ENCODE assay signal across 8 cellular contexts in the genomic region with DNA sequence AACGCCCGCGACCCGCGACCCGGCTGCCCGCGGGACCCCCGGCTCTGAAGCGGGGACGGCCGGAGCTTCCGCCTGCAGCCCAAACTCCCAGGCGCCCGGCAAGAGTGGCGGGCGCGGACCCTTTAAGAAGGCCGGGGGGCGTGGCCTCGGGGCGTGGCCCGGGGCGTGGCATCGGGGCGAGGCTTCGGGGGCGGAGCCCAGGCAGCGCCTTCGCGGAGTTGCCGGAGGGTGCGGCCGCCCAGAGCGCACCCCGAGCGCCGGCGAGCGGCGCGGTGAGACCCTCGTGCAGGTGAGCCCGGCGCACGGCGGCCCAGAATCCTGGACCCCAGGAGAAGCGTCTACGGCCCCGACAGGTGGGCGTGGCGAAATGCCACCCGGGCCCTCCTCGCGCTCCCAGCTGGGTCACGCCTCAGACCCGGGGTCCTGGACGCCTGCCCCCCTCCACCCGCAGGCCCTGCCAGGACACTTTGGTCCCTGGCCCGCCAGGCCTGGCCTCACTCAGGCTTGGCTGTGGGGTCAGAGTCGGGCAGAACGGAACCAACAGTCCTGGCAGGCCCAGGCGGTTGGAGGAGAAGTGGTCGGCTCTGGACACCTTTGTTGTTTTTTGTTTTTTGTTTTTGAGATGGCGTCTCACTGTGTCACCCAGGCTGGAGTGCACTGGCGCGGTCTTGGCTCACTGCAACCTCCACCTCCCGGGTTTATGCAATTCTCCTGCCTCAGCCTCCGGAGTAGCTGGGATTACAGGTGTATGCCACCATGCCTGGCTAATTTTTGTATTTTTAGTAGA. TPM values are rescaled to one million over a fixed set of nuclear protein-coding genes. Genes with fewer than 3 reads are reported as not detected.
DNase-seq lines count a peak whose midpoint lies in the region; ATAC-seq and TF ChIP-seq lines count a peak whose summit lies in the region.

No MANE protein-coding gene starts in this region.

- H3K4me2 ChIP-seq in PC-9 (peak overlapping the region; percentile 96), neural cell (ENCODE audit: low read length) (no peak overlapping the region)

- no peaks in the 10 kb centered on the region for H3K36me3 Mint-ChIP-seq in CD8-positive, alpha-beta memory T cell
- H3K36me3 Mint-ChIP-seq in activated T-helper 1 cell treated with anti-CD3 and anti-CD28 coated beads, Interleukin-12 subunit alpha, Interleukin-12 subunit beta, Interleukin-2, Interleukin-4 antibody, amounts not matched to agents 30 ng/mL and 10 ng/mL and 1 ng/mL, durations not matched to agents 14 hours and 24 hours and 36 hours (ENCODE audit: low read depth), result no peaks in the 10 kb centered on the region
- no peaks in the 10 kb centered on the region for H3K36me3 Mint-ChIP-seq in stimulated activated naive CD8-positive, alpha-beta T cell treated with anti-CD3 and anti-CD28 coated beads, Interleukin-15, Interleukin-2, amounts not matched to agents 100 ng/mL and 50 ng/mL, for 24 hours (ENCODE audit: low read depth)

- H2AFZ ChIP-seq in PC-9 (peak overlapping the region; percentile 82), neural cell (ENCODE audit: low read depth, low read length) (no peak overlapping the region)

- H3K27me3 ChIP-seq in CD8-positive, alpha-beta memory T cell (ENCODE audit: insufficient read depth, low read length, poor library complexity, severe bottlenecking), result peaks cover 21% of the 10 kb centered on the region
- H3K27me3 ChIP-seq in HL-60 (ENCODE audit: insufficient read depth, poor library complexity, severe bottlenecking) (peaks cover 33% of the 10 kb centered on the region), PC-9 (ENCODE audit: insufficient read depth, low read depth) (no peaks in the 10 kb centered on the region), neural cell (ENCODE audit: insufficient read depth, low read depth, low read length) (peaks cover 23% of the 10 kb centered on the region)

- ATAC-seq in GM19397 (IDR thresholded peaks at IDR 0.05; ENCODE audit: unreplicated experiment), result peak; percentile 59

- TF ChIP-seq CTCF in HL-60 (IDR thresholded peaks at IDR 0.05; ENCODE audit: insufficient read depth, low read length), result no peak
- no peak for TF ChIP-seq CTCF in PC-9 (conservative IDR thresholded peaks at IDR 0.05)
- TF ChIP-seq CTCF in fibroblast of the aortic adventitia (IDR thresholded peaks at IDR 0.05; ENCODE audit: insufficient read depth, low read length), result no peak
- TF ChIP-seq CTCF in neural cell (IDR thresholded peaks at IDR 0.05; ENCODE audit: poor library complexity, severe bottlenecking), result peak; percentile 42

- no peaks in the 10 kb centered on the region for H3K79me2 ChIP-seq in PC-9 (ENCODE audit: low read depth)
- H3K79me2 ChIP-seq in neural cell (replicated peaks; ENCODE audit: insufficient read depth, low read length), result no peaks in the 10 kb centered on the region

- H3F3A ChIP-seq in PC-9 (ENCODE audit: insufficient read depth, low read depth) (peaks cover 35% of the 10 kb centered on the region), neural cell (ENCODE audit: insufficient read depth, low read length, poor library complexity, severe bottlenecking) (no peaks in the 10 kb centered on the region)

- peaks cover 0 to 24% (median 2%) of the 10 kb centered on the region in 3 donors for H3K4me1 Mint-ChIP-seq in CD8-positive, alpha-beta memory T cell
- no peaks in the 10 kb centered on the region for H3K4me1 Mint-ChIP-seq in activated T-helper 1 cell treated with anti-CD3 and anti-CD28 coated beads, Interleukin-12 subunit alpha, Interleukin-12 subunit beta, Interleukin-2, Interleukin-4 antibody, amounts not matched to agents 30 ng/mL and 10 ng/mL and 1 ng/mL, durations not matched to agents 14 hours and 24 hours and 36 hours (ENCODE audit: low read depth)
- peaks cover 41% of the 10 kb centered on the region for H3K4me1 Mint-ChIP-seq in stimulated activated naive CD8-positive, alpha-beta T cell treated with anti-CD3 and anti-CD28 coated beads, Interleukin-15, Interleukin-2, amounts not matched to agents 100 ng/mL and 50 ng/mL, for 24 hours (ENCODE audit: low read depth)

- no peak for TF ChIP-seq EP300 in neural cell (conservative IDR thresholded peaks at IDR 0.05; ENCODE audit: poor library complexity, severe bottlenecking)

- no peaks in the 10 kb centered on the region for H3K36me3 ChIP-seq in CD8-positive, alpha-beta memory T cell (ENCODE audit: insufficient read depth, low read length)
- H3K36me3 ChIP-seq in PC-9 (ENCODE audit: low read depth), result no peaks in the 10 kb centered on the region
- H3K36me3 ChIP-seq in neural cell (ENCODE audit: insufficient read depth, low read length), result no peaks in the 10 kb centered on the region

- H3K27me3 Mint-ChIP-seq in CD8-positive, alpha-beta memory T cell, result peaks cover 9 to 22% of the 10 kb centered on the region in 2 donors
- peaks cover 25% of the 10 kb centered on the region for H3K27me3 Mint-ChIP-seq in activated T-helper 1 cell treated with anti-CD3 and anti-CD28 coated beads, Interleukin-12 subunit alpha, Interleukin-12 subunit beta, Interleukin-2, Interleukin-4 antibody, amounts not matched to agents 30 ng/mL and 10 ng/mL and 1 ng/mL, durations not matched to agents 14 hours and 24 hours and 36 hours (ENCODE audit: insufficient read depth)
- peaks cover 22% of the 10 kb centered on the region for H3K27me3 Mint-ChIP-seq in stimulated activated naive CD8-positive, alpha-beta T cell treated with anti-CD3 and anti-CD28 coated beads, Interleukin-15, Interleukin-2, amounts not matched to agents 100 ng/mL and 50 ng/mL, for 24 hours

- peak overlapping the region in 1 of 8 donors; percentile 65 for H3K27ac Mint-ChIP-seq in CD8-positive, alpha-beta memory T cell
- H3K27ac Mint-ChIP-seq in activated T-helper 1 cell treated with anti-CD3 and anti-CD28 coated beads, Interleukin-12 subunit alpha, Interleukin-12 subunit beta, Interleukin-2, Interleukin-4 antibody, amounts not matched to agents 30 ng/mL and 10 ng/mL and 1 ng/mL, durations not matched to agents 14 hours and 24 hours and 36 hours, result no peak overlapping the region
- H3K27ac Mint-ChIP-seq in stimulated activated naive CD8-positive, alpha-beta T cell treated with anti-CD3 and anti-CD28 coated beads, Interleukin-15, Interleukin-2, amounts not matched to agents 100 ng/mL and 50 ng/mL, for 24 hours, result no peak overlapping the region

- CTCF ChIA-PET in CD8-positive, alpha-beta memory T cell (lab: Charles Lee), result interaction anchor here (1.0 to 1.8 kb wide), 3 partner anchors 45 to 76 kb away, joined by 3 to 9 read pairs (median 3); no protein-coding TSS in a partner anchor
- CTCF ChIA-PET in PC-9 (lab: Charles Lee), result no interaction called here

- H3K9me2 ChIP-seq in PC-9 (ENCODE audit: insufficient read depth), result no peaks in the 10 kb centered on the region
- no peaks in the 10 kb centered on the region for H3K9me2 ChIP-seq in neural cell (ENCODE audit: insufficient read depth, low read length)

- H4K20me1 ChIP-seq in PC-9 (ENCODE audit: insufficient read depth), result no peaks in the 10 kb centered on the region; the same call in 1 of the 2 replicates
- no peaks in the 10 kb centered on the region for H4K20me1 ChIP-seq in neural cell (ENCODE audit: insufficient read depth)

- TF ChIP-seq RAD21 in neural cell (conservative IDR thresholded peaks at IDR 0.05), result no peak

- H3K4me1 ChIP-seq in CD8-positive, alpha-beta memory T cell (ENCODE audit: insufficient read depth, low read length), result peaks cover 23% of the 10 kb centered on the region
- peaks cover 37% of the 10 kb centered on the region for H3K4me1 ChIP-seq in PC-9 (replicated peaks; ENCODE audit: insufficient read depth)

- H3K9me3 Mint-ChIP-seq in CD8-positive, alpha-beta memory T cell, result no peaks in the 10 kb centered on the region
- no peaks in the 10 kb centered on the region for H3K9me3 Mint-ChIP-seq in activated T-helper 1 cell treated with anti-CD3 and anti-CD28 coated beads, Interleukin-12 subunit alpha, Interleukin-12 subunit beta, Interleukin-2, Interleukin-4 antibody, amounts not matched to agents 30 ng/mL and 10 ng/mL and 1 ng/mL, durations not matched to agents 14 hours and 24 hours and 36 hours
- no peaks in the 10 kb centered on the region for H3K9me3 Mint-ChIP-seq in stimulated activated naive CD8-positive, alpha-beta T cell treated with anti-CD3 and anti-CD28 coated beads, Interleukin-15, Interleukin-2, amounts not matched to agents 100 ng/mL and 50 ng/mL, for 24 hours

- TSS peak; percentile 46 for BruUV-seq in PC-9 (replicated peaks; lab: Mats Ljungman, UMichigan)

- peak overlapping the region in 3 of 7 donors; percentile 12 to 41 (median 32) for H3K4me3 Mint-ChIP-seq in CD8-positive, alpha-beta memory T cell
- H3K4me3 Mint-ChIP-seq in activated T-helper 1 cell treated with anti-CD3 and anti-CD28 coated beads, Interleukin-12 subunit alpha, Interleukin-12 subunit beta, Interleukin-2, Interleukin-4 antibody, amounts not matched to agents 30 ng/mL and 10 ng/mL and 1 ng/mL, durations not matched to agents 14 hours and 24 hours and 36 hours, result peak overlapping the region; percentile 86
- peak overlapping the region; percentile 83 for H3K4me3 Mint-ChIP-seq in stimulated activated naive CD8-positive, alpha-beta T cell treated with anti-CD3 and anti-CD28 coated beads, Interleukin-15, Interleukin-2, amounts not matched to agents 100 ng/mL and 50 ng/mL, for 24 hours

- intact Hi-C loops in PC-9 (cut with micrococcal nuclease; ENCODE audit: unreplicated experiment), result no loop called here
- intact Hi-C loops in activated T-helper 1 cell treated with anti-CD3 and anti-CD28 coated beads, Interleukin-12 subunit alpha, Interleukin-12 subunit beta, Interleukin-2, Interleukin-4 antibody, amounts not matched to agents 30 ng/mL and 10 ng/mL and 1 ng/mL, durations not matched to agents 14 hours and 24 hours and 36 hours (cut with micrococcal nuclease), result loop anchor here (1.0 to 5.0 kb wide), 7 partner anchors 19 to 248 kb away; a partner anchor contains a TSS

- H3K4me3 ChIP-seq in CD8-positive, alpha-beta memory T cell (ENCODE audit: low read length), result peak overlapping the region; percentile 32
- peak overlapping the region; percentile 45 for H3K4me3 ChIP-seq in HL-60 (replicated peaks; ENCODE audit: insufficient read depth, low read length)
- H3K4me3 ChIP-seq in PC-9, result peak overlapping the region; percentile 79
- H3K4me3 ChIP-seq in fibroblast of the aortic adventitia (ENCODE audit: low read depth, low read length), result peak overlapping the region; percentile 62
- peak overlapping the region; percentile 63 for H3K4me3 ChIP-seq in neural cell (ENCODE audit: low read length)

- no peak overlapping the region for H3K27ac ChIP-seq in CD8-positive, alpha-beta memory T cell (ENCODE audit: low read depth, low read length)
- H3K27ac ChIP-seq in HL-60 (replicated peaks), result no peak overlapping the region
- H3K27ac ChIP-seq in PC-9, result no peak overlapping the region
- no peak overlapping the region for H3K27ac ChIP-seq in neural cell (ENCODE audit: low read length)

- peak overlapping the region; percentile 3 for H3K9ac ChIP-seq in neural cell (ENCODE audit: low read length)

- POLR2A ChIA-PET in CD8-positive, alpha-beta memory T cell (lab: Charles Lee), result interaction anchor here (0.8 kb wide), 1 partner anchor 9 kb away, joined by 3 read pairs; no protein-coding TSS in a partner anchor
- POLR2A ChIA-PET in PC-9 (lab: Charles Lee; ENCODE audit: unreplicated experiment), result no interaction called here

- peak; percentile 84 to 92 (median 87) for DNase-seq in CD8-positive, alpha-beta memory T cell
- peak; percentile 54 to 84 for DNase-seq in HL-60 (ENCODE audit: low read depth in 1 of 2, low spot score in 1 of 2)
- DNase-seq in PC-9, result peak; percentile 72 to 91
- DNase-seq in activated T-helper 1 cell treated with anti-CD3 and anti-CD28 coated beads, Interleukin-12 subunit alpha, Interleukin-12 subunit beta, Interleukin-2, Interleukin-4 antibody, amounts not matched to agents 30 ng/mL and 10 ng/mL and 1 ng/mL, durations not matched to agents 14 hours and 24 hours and 36 hours (ENCODE audit: low spot score), result peak; percentile 85
- peak; percentile 43 for DNase-seq in fibroblast of the aortic adventitia (ENCODE audit: low read depth)

- H3K9me3 ChIP-seq in CD8-positive, alpha-beta memory T cell (ENCODE audit: low read length), result no peaks in the 10 kb centered on the region
- H3K9me3 ChIP-seq in PC-9 (ENCODE audit: insufficient read depth, low read depth) (no peaks in the 10 kb centered on the region), neural cell (ENCODE audit: low read length) (no peaks in the 10 kb centered on the region)

RNA-seq across cellular contexts. Expression of a gene that starts 14.4 kb away (rescaled TPM):
- not detected for total RNA-seq in CD8-positive, alpha-beta memory T cell
- not detected for polyA plus RNA-seq in CD8-positive, alpha-beta memory T cell
- 3.2 and 3.6 TPM in 2 replicates for total RNA-seq in PC-9 (2021)
- 0.10 TPM in 1 of 2 replicates, not detected in the other for total RNA-seq in activated T-helper 1 cell treated with anti-CD3 and anti-CD28 coated beads, Interleukin-12 subunit alpha, Interleukin-12 subunit beta, Interleukin-2, Interleukin-4 antibody, amounts not matched to agents 30 ng/mL and 10 ng/mL and 1 ng/mL, durations not matched to agents 14 hours and 24 hours and 36 hours
- total RNA-seq in fibroblast of the aortic adventitia (ENCODE audit: low replicate concordance), result not detected in 2 replicates
- not detected in 2 replicates for polyA plus RNA-seq in neural cell
- polyA minus RNA-seq in neural cell, result not detected in 2 replicates

RNA-seq across cellular contexts. Expression of a gene that starts 39.8 kb away (rescaled TPM):
- total RNA-seq in CD8-positive, alpha-beta memory T cell, result 1 to 10 TPM; 7.1 to 8.0 TPM
- polyA plus RNA-seq in CD8-positive, alpha-beta memory T cell, result not detected
- total RNA-seq in PC-9 (2021), result 278 and 381 TPM in 2 replicates
- total RNA-seq in activated T-helper 1 cell treated with anti-CD3 and anti-CD28 coated beads, Interleukin-12 subunit alpha, Interleukin-12 subunit beta, Interleukin-2, Interleukin-4 antibody, amounts not matched to agents 30 ng/mL and 10 ng/mL and 1 ng/mL, durations not matched to agents 14 hours and 24 hours and 36 hours, result 25.8 and 30.3 TPM in 2 replicates
- 7.9 and 85.7 TPM in 2 replicates for total RNA-seq in fibroblast of the aortic adventitia (ENCODE audit: low replicate concordance)
- 104 and 106 TPM in 2 replicates for polyA plus RNA-seq in neural cell
- polyA minus RNA-seq in neural cell, result 131 and 169 TPM in 2 replicates

RNA-seq across cellular contexts. Expression of a gene that starts 46.4 kb away (rescaled TPM):
- total RNA-seq in CD8-positive, alpha-beta memory T cell, result 10 to 100 TPM; 16.9 to 20.4 TPM
- 250 TPM for polyA plus RNA-seq in CD8-positive, alpha-beta memory T cell
- total RNA-seq in PC-9 (2021) (20.9 and 37.7 TPM in 2 replicates), fibroblast of the aortic adventitia (ENCODE audit: low replicate concordance) (34.7 and 39.6 TPM in 2 replicates)
- 52.9 and 53.7 TPM in 2 replicates for total RNA-seq in activated T-helper 1 cell treated with anti-CD3 and anti-CD28 coated beads, Interleukin-12 subunit alpha, Interleukin-12 subunit beta, Interleukin-2, Interleukin-4 antibody, amounts not matched to agents 30 ng/mL and 10 ng/mL and 1 ng/mL, durations not matched to agents 14 hours and 24 hours and 36 hours
- 3.0 and 8.0 TPM in 2 replicates for polyA plus RNA-seq in neural cell
- 1.9 and 4.9 TPM in 2 replicates for polyA minus RNA-seq in neural cell

RNA-seq across cellular contexts. Expression of a gene that starts 56.2 kb away (rescaled TPM):
- total RNA-seq in CD8-positive, alpha-beta memory T cell, result 10 to 100 TPM; 18.7 to 20.8 TPM
- polyA plus RNA-seq in CD8-positive, alpha-beta memory T cell, result 7.9 TPM
- total RNA-seq in PC-9 (2021) (26.6 and 31.1 TPM in 2 replicates), fibroblast of the aortic adventitia (ENCODE audit: low replicate concordance) (6.1 and 7.7 TPM in 2 replicates)
- total RNA-seq in activated T-helper 1 cell treated with anti-CD3 and anti-CD28 coated beads, Interleukin-12 subunit alpha, Interleukin-12 subunit beta, Interleukin-2, Interleukin-4 antibody, amounts not matched to agents 30 ng/mL and 10 ng/mL and 1 ng/mL, durations not matched to agents 14 hours and 24 hours and 36 hours, result 30.0 and 30.3 TPM in 2 replicates
- polyA plus RNA-seq in neural cell, result 31.5 and 52.6 TPM in 2 replicates
- polyA minus RNA-seq in neural cell, result 18.6 and 20.7 TPM in 2 replicates

RNA-seq across cellular contexts. Expression of a gene that starts 59.8 kb away (rescaled TPM):
- under 1 TPM; 0.24 to 0.62 TPM for total RNA-seq in CD8-positive, alpha-beta memory T cell
- polyA plus RNA-seq in CD8-positive, alpha-beta memory T cell, result not detected
- total RNA-seq in PC-9 (2021) (19.2 and 41.8 TPM in 2 replicates), fibroblast of the aortic adventitia (ENCODE audit: low replicate concordance) (0.36 and 0.82 TPM in 2 replicates)
- 1.8 and 2.9 TPM in 2 replicates for total RNA-seq in activated T-helper 1 cell treated with anti-CD3 and anti-CD28 coated beads, Interleukin-12 subunit alpha, Interleukin-12 subunit beta, Interleukin-2, Interleukin-4 antibody, amounts not matched to agents 30 ng/mL and 10 ng/mL and 1 ng/mL, durations not matched to agents 14 hours and 24 hours and 36 hours
- 196 and 204 TPM in 2 replicates for polyA plus RNA-seq in neural cell
- polyA minus RNA-seq in neural cell, result 24.3 and 24.4 TPM in 2 replicates
